In genomic region chr4:169068423-169068822, GRCh38 we compare ENCODE assay signal across 14 cellular contexts. TPM values are rescaled to one million over a fixed set of nuclear protein-coding genes. Genes with fewer than 3 reads are reported as not detected.
A peak's percentile ranks its signal among the peaks of the same experiment; 100 is the strongest.
DNase-seq lines count a peak whose midpoint lies in the region; ATAC-seq, FAIRE-seq and TF ChIP-seq lines count a peak whose summit lies in the region.
"Had no signal": no experiment of that assay in that cellular context is flagged by ENCODE, and none has a peak within 500 bp of the region (broad histone marks: within the 10 kb centered on the region; RNA-seq: fewer than 3 reads in every experiment).

No MANE protein-coding gene starts in this region.

- in situ Hi-C loops in HepG2 (cut with HindIII; ENCODE audit: extremely low pct_ligation_motif_present, low pct_unique_long_range_greater_than_20kb), result no loop called here

- no peak overlapping the region for H3K4me3 Mint-ChIP-seq in CD4-positive, alpha-beta memory T cell

- no peaks in the 10 kb centered on the region for H3K9me3 Mint-ChIP-seq in CD4-positive, alpha-beta memory T cell

- H3K36me3 ChIP-seq in HepG2 (replicated peaks in 1 of 2; ENCODE audit: control insufficient read depth in 1 of 2, insufficient read depth in 2 of 2, low read length in 2 of 2), result no peaks in the 10 kb centered on the region
- H3K36me3 ChIP-seq in CD4-positive, alpha-beta memory T cell (ENCODE audit: insufficient read depth, low read length), result no peaks in the 10 kb centered on the region
- H3K36me3 ChIP-seq: esophagus muscularis mucosa had no signal

- peaks cover 0 to 6% (median 4%) of the 10 kb centered on the region in 4 donors for H3K4me1 Mint-ChIP-seq in CD4-positive, alpha-beta memory T cell

- H4K20me1 ChIP-seq in HepG2 (ENCODE audit: insufficient read depth, low read length), result no peaks in the 10 kb centered on the region

- WGBS in A549 (ENCODE audit: missing lambda C conversion rate), result 92% methylated on average over 6 of the region's 8 CpGs
- 22% methylated on average over 6 of the region's 8 CpGs for WGBS in HepG2 (ENCODE audit: low lambda C conversion rate)

- CTCF ChIA-PET in A549 (lab: Yijun Ruan, JAX) (interaction anchor here (0.8 to 1.2 kb wide), 2 partner anchors 17 to 29 kb away, joined by 3 read pairs; no protein-coding TSS in a partner anchor), HepG2 (lab: Yijun Ruan, JAX; ENCODE audit: low intra/inter-chr PET ratio, low total read pairs) (interaction anchor here (1.7 kb wide), 1 partner anchor 43 kb away, joined by 3 read pairs; no protein-coding TSS in a partner anchor)
- CTCF ChIA-PET in CD4-positive, alpha-beta memory T cell (lab: Charles Lee; ENCODE audit: partially characterized antibody), result no interaction called here

- no peak for TF ChIP-seq POLR2A in A549 (IDR thresholded peaks at IDR 0.05; ENCODE audit: low read length)
- TF ChIP-seq POLR2A in HepG2 (IDR thresholded peaks at IDR 0.05; ENCODE audit: insufficient read depth in 1 of 2, low read depth in 2 of 2, low read length in 2 of 2), result no peak

- no peak for TF ChIP-seq CTCF in A549 (IDR thresholded peaks at IDR 0.05)
- peak; percentile 42 for TF ChIP-seq CTCF in HL-60 (IDR thresholded peaks at IDR 0.05; ENCODE audit: insufficient read depth, low read length)
- TF ChIP-seq CTCF in HepG2 (CRISPR knock-in tag; IDR thresholded peaks at IDR 0.05), result peak; percentile 73

- POLR2A ChIA-PET in A549 (lab: Yijun Ruan, JAX), result no interaction called here
- POLR2A ChIA-PET in HepG2 (lab: Yijun Ruan, JAX), result interaction anchor here (0.6 to 1.2 kb wide), 3 partner anchors 12 to 58 kb away, joined by 3 read pairs; partner anchors contain the start of gene CBR4
- POLR2A ChIA-PET in CD4-positive, alpha-beta memory T cell (lab: Charles Lee; ENCODE audit: partially characterized antibody), result interaction anchor here (0.6 kb wide), 1 partner anchor 144 kb away, joined by 3 read pairs; no protein-coding TSS in a partner anchor

- TF ChIP-seq EP300 in A549 (IDR thresholded peaks at IDR 0.05) (no peak), HepG2 (IDR thresholded peaks at IDR 0.05; ENCODE audit: low read depth in 2 of 2, low read length in 2 of 2) (no peak), HepG2 (CRISPR knock-in tag; IDR thresholded peaks at IDR 0.05; ENCODE audit: borderline replicate concordance) (no peak)

- FAIRE-seq in A549 (lab: Jason Lieb, UNC), result no peak
- FAIRE-seq in HepG2 (lab: Jason Lieb, UNC), result peak; percentile 69
- FAIRE-seq: RCC 7860 had no signal

- H3K9me3 ChIP-seq in A549 (no peaks in the 10 kb centered on the region), HepG2 (ENCODE audit: low read length) (peaks cover 8% of the 10 kb centered on the region; the same call in 1 of the 2 replicates)
- H3K9me3 ChIP-seq in CD4-positive, alpha-beta memory T cell (ENCODE audit: control insufficient read depth in 1 of 2, low read length in 2 of 2), result no peaks in the 10 kb centered on the region
- H3K9me3 ChIP-seq: esophagus muscularis mucosa had no signal

- TF ChIP-seq RAD21 in A549 (conservative IDR thresholded peaks at IDR 0.05 in 1 of 2, IDR thresholded peaks at IDR 0.05 in 1 of 2) (no peak), HepG2 (CRISPR knock-in tag; IDR thresholded peaks at IDR 0.05) (peak; percentile 63)

- H3K4me2 ChIP-seq in A549 (no peak overlapping the region), HepG2 (ENCODE audit: low read depth, low read length) (peak overlapping the region; percentile 68)
- H3K4me2 ChIP-seq: KMS-11 had no signal

- ATAC-seq in A549 (no peak), GM21360 (IDR thresholded peaks at IDR 0.05; ENCODE audit: unreplicated experiment) (peak; percentile 56), HepG2 (peak; percentile 85), HG03108 (IDR thresholded peaks at IDR 0.05; ENCODE audit: unreplicated experiment) (no peak), GM18519 (IDR thresholded peaks at IDR 0.05; ENCODE audit: low FRiP score, unreplicated experiment) (no peak)

- peaks cover 1 to 3% of the 10 kb centered on the region in 2 donors for H3K27me3 Mint-ChIP-seq in CD4-positive, alpha-beta memory T cell

- no peaks in the 10 kb centered on the region for H3K79me2 ChIP-seq in HepG2 (ENCODE audit: insufficient read depth, low read length)

- H3K27me3 ChIP-seq in HL-60 (ENCODE audit: insufficient read depth, poor library complexity, severe bottlenecking) (no peaks in the 10 kb centered on the region), HepG2 (ENCODE audit: control insufficient read depth in 1 of 2, insufficient read depth in 2 of 2, low read length in 2 of 2) (no peaks in the 10 kb centered on the region)
- no peaks in the 10 kb centered on the region for H3K27me3 ChIP-seq in CD4-positive, alpha-beta memory T cell (ENCODE audit: insufficient read depth, low read length)
- H3K27me3 ChIP-seq: esophagus muscularis mucosa had no signal

- H3K4me1 ChIP-seq in A549, result peaks cover 25% of the 10 kb centered on the region
- peaks cover 52% of the 10 kb centered on the region for H3K4me1 ChIP-seq in HepG2 (ENCODE audit: insufficient read depth, low read length)
- no peaks in the 10 kb centered on the region for H3K4me1 ChIP-seq in CD4-positive, alpha-beta memory T cell (ENCODE audit: insufficient read depth, low read length)

- H2AFZ ChIP-seq in HepG2 (ENCODE audit: low read length), result peak overlapping the region; percentile 76

- H3K27ac Mint-ChIP-seq in CD4-positive, alpha-beta memory T cell, result peak overlapping the region in 1 of 7 donors; percentile 57

- H3K4me3 ChIP-seq in A549 (no peak overlapping the region), HL-60 (replicated peaks; ENCODE audit: insufficient read depth, low read length) (no peak overlapping the region), HepG2 (replicated peaks in 1 of 3; ENCODE audit: insufficient read depth in 1 of 3, low read depth in 2 of 3, low read length in 3 of 3) (peak overlapping the region; percentile 15 to 56 (median 23); a peak in 3 of 6 replicates)
- H3K4me3 ChIP-seq in CD4-positive, alpha-beta memory T cell (ENCODE audit: low read length in 2 of 2), result no peak overlapping the region
- H3K4me3 ChIP-seq: esophagus muscularis mucosa had no signal

- DNase-seq in A549 (ENCODE audit: low read depth in 1 of 2, low spot score in 1 of 2) (no peak), HL-60 (ENCODE audit: low read depth in 1 of 2, low spot score in 1 of 2) (peak in 1 of 2 experiments; percentile 25), HepG2 (ENCODE audit: low spot score) (peak; percentile 39), dedifferentiated amniotic fluid mesenchymal stem cell (ENCODE audit: extremely low spot score) (no peak)
- DNase-seq in CD4-positive, alpha-beta memory T cell, result no peak
- DNase-seq: ACHN, EL, NCI-H2227 treated with DMSO at 0.1 percent for 48 hours had no signal

- peak overlapping the region; percentile 20; the same call in 1 of the 2 replicates for H3K9ac ChIP-seq in HepG2 (ENCODE audit: insufficient read depth, low read depth, low read length)
- H3K9ac ChIP-seq: KMS-11 had no signal

- H3K36me3 Mint-ChIP-seq in CD4-positive, alpha-beta memory T cell, result no peaks in the 10 kb centered on the region

- H3K27ac ChIP-seq in A549, result peak overlapping the region; percentile 27 to 84; a peak in 4 of 6 replicates
- H3K27ac ChIP-seq in HL-60 (replicated peaks), result no peak overlapping the region
- H3K27ac ChIP-seq in HepG2 (ENCODE audit: extremely low read length, insufficient read depth, low read length), result no peak overlapping the region
- H3K27ac ChIP-seq in CD4-positive, alpha-beta memory T cell (ENCODE audit: low read depth, low read length), result no peak overlapping the region
- H3K27ac ChIP-seq: esophagus muscularis mucosa, KMS-11 had no signal

- intact Hi-C loops in HepG2 (cut with micrococcal nuclease; ENCODE audit: unreplicated experiment), result no loop called here
- intact Hi-C loops in CD4-positive, alpha-beta memory T cell (cut with micrococcal nuclease), result no loop called here

- no TSS peak for BruUV-seq in HepG2 (replicated peaks; lab: Mats Ljungman, UMichigan)

TF ChIP-seq in A549, 52 proteins besides CTCF, POLR2A, EP300 and RAD21 (continues in another document):
- no peak for TF ChIP-seq RNF2 (IDR thresholded peaks at IDR 0.05; ENCODE audit: borderline replicate concordance, low read depth)

RNA-seq across cellular contexts. Expression of gene CBR4, which starts 58.4 kb away (rescaled TPM):
- 8.5 and 8.9 TPM in 2 replicates for polyA plus RNA-seq in A549 (2011; rRNA removed)
- 0.87 and 0.97 TPM in 2 replicates for polyA plus RNA-seq in A549 (2012; cell fraction: cytosol; rRNA removed)
- 1.0 and 3.1 TPM in 2 replicates for polyA plus RNA-seq in A549 (2012; cell fraction: nucleus; rRNA removed)
- 7.8 to 10.1 TPM (median 9.3 TPM) in 3 replicates for polyA plus RNA-seq in A549 (2017; fragmentation: RNase III; extraction: RNeasy Plus Mini Kit Qiagen cat#74134 plus additional on column Dnase treatment)
- 4.5 and 5.0 TPM in 2 replicates for polyA minus RNA-seq in A549 (2011; rRNA and poly(A)+ RNA removed)
- total RNA-seq in HepG2 (2016; rRNA removed; fragmentation: Illumina TruSeq; extraction: Trizol), result 20.7 and 21.9 TPM in 2 replicates
- total RNA-seq in HepG2 (2016; cell fraction: cytosol; rRNA removed; fragmentation: Illumina TruSeq; extraction: Trizol; ENCODE audit: low read depth), result 7.2 and 7.4 TPM in 2 replicates
- 21.0 and 24.2 TPM in 2 replicates for total RNA-seq in HepG2 (2016; cell fraction: insoluble cytoplasmic fraction; rRNA removed; fragmentation: Illumina TruSeq; extraction: Trizol)
- 6.5 and 6.8 TPM in 2 replicates for total RNA-seq in HepG2 (2016; cell fraction: membrane; rRNA removed; fragmentation: Illumina TruSeq; extraction: Trizol)
- total RNA-seq in HepG2 (2016; cell fraction: nucleus; rRNA removed; fragmentation: Illumina TruSeq; extraction: Trizol), result 39.5 and 40.0 TPM in 2 replicates
- 6.9 and 7.3 TPM in 2 replicates for polyA plus RNA-seq in HepG2 (2011; rRNA removed)
- 1.9 and 2.8 TPM in 2 replicates for polyA plus RNA-seq in HepG2 (2011; cell fraction: cytosol; rRNA removed)
- polyA plus RNA-seq in HepG2 (2011; cell fraction: nucleus; rRNA removed), result 14.0 and 21.4 TPM in 2 replicates
- 9.3 and 12.6 TPM in 2 replicates for polyA plus RNA-seq in HepG2 (2012)
- 1.2 and 1.7 TPM in 2 replicates for polyA plus RNA-seq in HepG2 (2016; cell fraction: cytosol; fragmentation: Illumina TruSeq; extraction: Trizol; ENCODE audit: low read depth)
- polyA plus RNA-seq in HepG2 (2016; cell fraction: insoluble cytoplasmic fraction; fragmentation: Illumina TruSeq; extraction: Trizol; ENCODE audit: low read depth), result 17.1 and 20.0 TPM in 2 replicates
- polyA plus RNA-seq in HepG2 (2016; cell fraction: membrane; fragmentation: Illumina TruSeq; extraction: Trizol; ENCODE audit: low read depth), result 2.4 and 2.8 TPM in 2 replicates
- polyA plus RNA-seq in HepG2 (2016; cell fraction: nucleus; fragmentation: Illumina TruSeq; extraction: Trizol; ENCODE audit: insufficient read depth, low read depth), result 30.7 and 35.3 TPM in 2 replicates
- 4.0 and 4.6 TPM in 2 replicates for polyA minus RNA-seq in HepG2 (2011; rRNA and poly(A)+ RNA removed; ENCODE audit: low replicate concordance)
- 2.9 and 3.2 TPM in 2 replicates for polyA minus RNA-seq in HepG2 (2011; cell fraction: cytosol; rRNA and poly(A)+ RNA removed)
- 55.5 and 58.1 TPM in 2 replicates for polyA minus RNA-seq in HepG2 (2011; cell fraction: nucleus; rRNA and poly(A)+ RNA removed)
- total RNA-seq in CD4-positive, alpha-beta memory T cell, result 10 to 100 TPM; 19.9 to 20.0 TPM
- 1 to 10 TPM; 3.1 to 9.0 TPM for polyA plus RNA-seq in CD4-positive, alpha-beta memory T cell

Comparison
In these comparisons a context has a peak if more than half of its experiments do, and no peak if none do; other contexts are left out.
1. ATAC-seq: peak in GM21360 (single experiment) and HepG2 (single experiment); none in A549 (0 of 2), HG03108 (single experiment) and GM18519 (single experiment).
2. H3K27ac ChIP-seq: peak in A549 (2 of 2); none in HL-60 (single experiment), HepG2 (single experiment) and CD4-positive, alpha-beta memory T cell (single experiment).
3. H3K4me3 ChIP-seq: peak in HepG2 (3 of 3); none in A549 (single experiment), HL-60 (single experiment) and CD4-positive, alpha-beta memory T cell (0 of 2).
4. Of the 38 proteins assayed by ChIP-seq in both HepG2 and A549: peak only in HepG2: BCL3, CEBPB, CTCF, HDAC2, RAD21 and SMC3; only in A549: none; in both: none; in neither: 31; mixed calls (peak in some experiments, not most) for 1.